Comparison of ENCODE assay signal across 12 cellular contexts in genomic region chr5:76527685-76528161, GRCh38.
DNase-seq lines count a peak whose midpoint lies in the region; ATAC-seq and TF ChIP-seq lines count a peak whose summit lies in the region.
"Had no signal": no experiment of that assay in that cellular context is flagged by ENCODE, and none has a peak within 500 bp of the region (broad histone marks: within the 10 kb centered on the region; RNA-seq: fewer than 3 reads in every experiment).

No MANE protein-coding gene starts in this region.

- TF ChIP-seq CTCF in Loucy (conservative IDR thresholded peaks at IDR 0.05; ENCODE audit: low read length), result no peak

- no peak overlapping the region for H2AK5ac ChIP-seq in mesendoderm (ENCODE audit: low read length)

- ATAC-seq in GM18858 (IDR thresholded peaks at IDR 0.05; ENCODE audit: unreplicated experiment), result no peak
- ATAC-seq in GM21786 (IDR thresholded peaks at IDR 0.05; ENCODE audit: unreplicated experiment), result no peak
- no peak for ATAC-seq in GM21526 (IDR thresholded peaks at IDR 0.05; ENCODE audit: low FRiP score, unreplicated experiment)

- no peaks in the 10 kb centered on the region for H3K9me2 ChIP-seq in Loucy (replicated peaks; ENCODE audit: low read depth, low read length)

- no CpG with 5 or more reads among the region's 2 CpGs for WGBS in mesendoderm (ENCODE audit: extremely low coverage, insufficient coverage, low lambda C conversion rate)

- H3K36me3 ChIP-seq in Loucy (ENCODE audit: insufficient read depth, low read length) (no peaks in the 10 kb centered on the region), mesendoderm (ENCODE audit: control insufficient read depth, insufficient read depth, low read length) (no peaks in the 10 kb centered on the region)
- H3K36me3 ChIP-seq: sigmoid colon had no signal

- H3K18ac ChIP-seq in mesendoderm (ENCODE audit: low read length), result no peak overlapping the region

- H3K79me1 ChIP-seq in mesendoderm (ENCODE audit: low read length), result no peaks in the 10 kb centered on the region

- no peaks in the 10 kb centered on the region; the same call in 1 of the 2 replicates for H3F3A ChIP-seq in Loucy (ENCODE audit: low read depth)

- peaks cover 83% of the 10 kb centered on the region for H3K4me1 ChIP-seq in Loucy (ENCODE audit: insufficient read depth, low read length, poor library complexity, severe bottlenecking)
- peaks cover 5% of the 10 kb centered on the region for H3K4me1 ChIP-seq in mesendoderm (ENCODE audit: control insufficient read depth, low read depth, low read length)
- H3K4me1 ChIP-seq: sigmoid colon had no signal

- no peak overlapping the region for H2BK5ac ChIP-seq in mesendoderm (ENCODE audit: low read length)

- DNase-seq in Daoy (ENCODE audit: low read depth) (peak; percentile 39), mesendoderm (peak; percentile 94)
- DNase-seq in central memory CD4-positive, alpha-beta T cell, result peak; percentile 23
- DNase-seq: activated CD4-positive, CD25-positive, alpha-beta regulatory T cell treated with anti-CD3 and anti-CD28 coated beads, Interleukin-2, amount 50 U/mL, for 72 hours; activated T-cell treated with anti-CD3 and anti-CD28 coated beads, Interleukin-2, amount 50 U/mL, for 48 hours; H9; NCI-H2171; sigmoid colon had no signal

- no peak overlapping the region for H3K56ac ChIP-seq in mesendoderm (ENCODE audit: low read length)

- no peak overlapping the region for H2BK120ac ChIP-seq in mesendoderm (ENCODE audit: low read depth, low read length)

- H3K27ac ChIP-seq in mesendoderm (ENCODE audit: low read depth, low read length), result no peak overlapping the region
- H3K27ac ChIP-seq: sigmoid colon had no signal

- H3K79me2 ChIP-seq in Loucy (ENCODE audit: insufficient read depth, low read length) (peaks cover 74% of the 10 kb centered on the region), mesendoderm (ENCODE audit: control insufficient read depth, insufficient read depth, low read length) (no peaks in the 10 kb centered on the region)

- H3K4me3 ChIP-seq in Loucy (ENCODE audit: low read length, poor library complexity, severe bottlenecking), result no peak overlapping the region
- H3K4me3 ChIP-seq in mesendoderm (ENCODE audit: low read length), result no peak overlapping the region
- H3K4me3 ChIP-seq: sigmoid colon had no signal

- H4K8ac ChIP-seq in mesendoderm (ENCODE audit: low read depth, low read length), result no peak overlapping the region

- peak overlapping the region; percentile 13 for H3K4me2 ChIP-seq in Loucy (ENCODE audit: low read depth, low read length, poor library complexity, severe bottlenecking)
- H3K4me2 ChIP-seq in mesendoderm (ENCODE audit: low read length), result no peak overlapping the region

- H3K9ac ChIP-seq in Loucy (ENCODE audit: low read depth, low read length, poor library complexity, severe bottlenecking) (no peak overlapping the region), mesendoderm (ENCODE audit: low read length) (no peak overlapping the region)

- no peak overlapping the region for H2BK15ac ChIP-seq in mesendoderm (replicated peaks; ENCODE audit: low read depth)

- no peak overlapping the region for H3K4ac ChIP-seq in mesendoderm (ENCODE audit: low read depth, low read length)

- H4K20me1 ChIP-seq in Loucy (ENCODE audit: insufficient read depth, low read length, poor library complexity, severe bottlenecking), result no peaks in the 10 kb centered on the region

- no peak overlapping the region for H3K23ac ChIP-seq in mesendoderm (ENCODE audit: low read length)

- no peaks in the 10 kb centered on the region for H3K27me3 ChIP-seq in Loucy (ENCODE audit: insufficient read depth, low read length, poor library complexity, severe bottlenecking)
- H3K27me3 ChIP-seq in mesendoderm (ENCODE audit: insufficient read depth, low read length, poor library complexity), result no peaks in the 10 kb centered on the region
- H3K27me3 ChIP-seq: sigmoid colon had no signal

- no peak overlapping the region for H4K5ac ChIP-seq in mesendoderm (ENCODE audit: low read length)

- no peaks in the 10 kb centered on the region for H3K9me3 ChIP-seq in Loucy (ENCODE audit: insufficient read depth, low read depth, low read length)
- H3K9me3 ChIP-seq: sigmoid colon had no signal

- no peak overlapping the region for H2AFZ ChIP-seq in Loucy (ENCODE audit: low read length)

Comparison
In these comparisons a context has a peak if more than half of its experiments do, and no peak if none do; other contexts are left out.
1. DNase-seq: peak in every context shown above with its lines; median percentile 94 in mesendoderm; 39 in Daoy; 23 in central memory CD4-positive, alpha-beta T cell.